Comparison of ENCODE assay signal across 8 cellular contexts in genomic region chr17:48215583-48216139, GRCh38.
DNase-seq lines count a peak whose midpoint lies in the region; ATAC-seq and TF ChIP-seq lines count a peak whose summit lies in the region.

No MANE protein-coding gene starts in this region.

- TF ChIP-seq CTCF in fibroblast of pulmonary artery (IDR thresholded peaks at IDR 0.05; ENCODE audit: low read length, missing control alignments), result peak; percentile 61
- TF ChIP-seq CTCF in tibial nerve (IDR thresholded peaks at IDR 0.05), result peak in 4 of 5 experiments; percentile 9 to 29 (median 20)
- peak in 1 of 2 donors; percentile 27 for TF ChIP-seq CTCF in suprapubic skin (IDR thresholded peaks at IDR 0.05)

- DNase-seq in Caki2 (ENCODE audit: low read depth) (peak; percentile 28), HuH-7 (ENCODE audit: low spot score) (peak; percentile 43), RPMI7951 (ENCODE audit: low read depth) (peak; percentile 41), fibroblast of pulmonary artery (ENCODE audit: low read depth) (peak; percentile 57), tibial nerve (ENCODE audit: low spot score in 2 of 2) (no peak), suprapubic skin (ENCODE audit: low spot score in 2 of 2) (no peak)

- TF ChIP-seq POLR2A in tibial nerve (IDR thresholded peaks at IDR 0.05) (no peak), suprapubic skin (IDR thresholded peaks at IDR 0.05) (no peak)

- no peak for TF ChIP-seq EP300 in tibial nerve (IDR thresholded peaks at IDR 0.05)
- TF ChIP-seq EP300 in suprapubic skin (IDR thresholded peaks at IDR 0.05), result no peak

- no peak overlapping the region for H3K27ac ChIP-seq in tibial nerve
- H3K27ac ChIP-seq in suprapubic skin, result no peak overlapping the region

- H3K4me1 ChIP-seq in tibial nerve (no peaks in the 10 kb centered on the region), suprapubic skin (no peaks in the 10 kb centered on the region)

- H3K4me3 ChIP-seq in fibroblast of pulmonary artery (replicated peaks; ENCODE audit: low read depth, low read length) (no peak overlapping the region), tibial nerve (no peak overlapping the region), suprapubic skin (no peak overlapping the region)

- no peak for ATAC-seq in HG03045 (IDR thresholded peaks at IDR 0.05; ENCODE audit: unreplicated experiment)
- no peak for ATAC-seq in HG03354 (IDR thresholded peaks at IDR 0.05; ENCODE audit: poor library complexity, severe bottlenecking, unreplicated experiment)

- in situ Hi-C loops in Caki2 (cut with HindIII; ENCODE audit: low pct_unique_long_range_greater_than_20kb, low sequenced_read_pairs), result no loop called here

- WGBS in tibial nerve, 2 donors, result 5 to 17% methylated on average over 1 of the region's 1 CpG
- 23% methylated on average over 1 of the region's 1 CpG for WGBS in suprapubic skin

- H3K9me3 ChIP-seq in tibial nerve, result no peaks in the 10 kb centered on the region
- no peaks in the 10 kb centered on the region for H3K9me3 ChIP-seq in suprapubic skin

- H3K27me3 ChIP-seq in tibial nerve, result peaks cover 0 to 8% of the 10 kb centered on the region in 2 donors
- peaks cover 31% of the 10 kb centered on the region for H3K27me3 ChIP-seq in suprapubic skin

- H3K36me3 ChIP-seq in tibial nerve, result no peaks in the 10 kb centered on the region
- no peaks in the 10 kb centered on the region for H3K36me3 ChIP-seq in suprapubic skin

Comparison
In these comparisons a context has a peak if more than half of its experiments do, and no peak if none do; other contexts are left out.
1. DNase-seq: peak in Caki2 (single experiment), HuH-7 (single experiment), RPMI7951 (single experiment) and fibroblast of pulmonary artery (single experiment); none in tibial nerve (0 of 2) and suprapubic skin (0 of 2).